In genomic region chr11:12503886-12504285, GRCh38 we compare ENCODE assay signal across 27 cellular contexts.
"Had no signal": no experiment of that assay in that cellular context is flagged by ENCODE, and none has a peak within 500 bp of the region (broad histone marks: within the 10 kb centered on the region; RNA-seq: fewer than 3 reads in every experiment).

No MANE protein-coding gene starts in this region.

- H3K4me1 Mint-ChIP-seq: activated B cell treated with CpG ODN at 0.5 μM for 24 hours, immature natural killer cell, naive B cell had no signal

- DNase-seq: activated B cell treated with CpG ODN at 0.5 μM for 24 hours; activated CD4-positive, alpha-beta T cell treated with anti-CD3 and anti-CD28 coated beads, Interleukin-2, amount 50 U/mL, for 1 hour; activated CD8-positive, alpha-beta T cell treated with anti-CD3 and anti-CD28 coated beads for 36 hours; activated naive CD4-positive, alpha-beta T cell; activated T-cell treated with anti-CD3 and anti-CD28 coated beads for 4 hours; activated T-cell treated with anti-CD3 and anti-CD28 coated beads, Interleukin-2, amount 50 U/mL, for 72 hours; dermis blood vessel endothelial cell; effector CD8-positive, alpha-beta T cell; gastrocnemius medialis; immature natural killer cell; kidney; left colon; naive B cell; nephron progenitor cell; ovary; right lobe of liver; stimulated activated CD4-positive, alpha-beta T cell treated with anti-CD3 and anti-CD28 coated beads, Interleukin-4, amount 100 ng/mL, for 24 hours; stimulated activated naive CD4-positive, alpha-beta T cell; T-helper 2 cell had no signal

- H3K4me3 ChIP-seq: gastrocnemius medialis, hepatocyte, ovary, right lobe of liver, skin epidermis, suprapubic skin, tibial nerve had no signal

- H3K27ac ChIP-seq: neutrophil, ovary, right lobe of liver, skin epidermis, suprapubic skin had no signal

- H3K27me3 ChIP-seq: gastrocnemius medialis, hepatocyte, neutrophil, ovary, right lobe of liver, suprapubic skin, tibial nerve had no signal

- H3K9me3 ChIP-seq: gastrocnemius medialis, neutrophil, ovary, right lobe of liver, suprapubic skin, tibial nerve had no signal

- H3K27ac Mint-ChIP-seq: activated B cell treated with CpG ODN at 0.5 μM for 24 hours; activated CD8-positive, alpha-beta T cell treated with anti-CD3 and anti-CD28 coated beads for 36 hours; activated T-cell treated with anti-CD3 and anti-CD28 coated beads, Interleukin-2, amount 50 U/mL, for 72 hours; immature natural killer cell; mesothelial cell of epicardium; naive B cell; nephron progenitor cell; progenitor cell of endocrine pancreas had no signal

- H3K4me3 Mint-ChIP-seq: activated B cell treated with CpG ODN at 0.5 μM for 24 hours; activated CD8-positive, alpha-beta T cell treated with anti-CD3 and anti-CD28 coated beads for 36 hours; activated T-cell treated with anti-CD3 and anti-CD28 coated beads, Interleukin-2, amount 50 U/mL, for 72 hours; immature natural killer cell; mesothelial cell of epicardium; naive B cell; nephron progenitor cell had no signal

- H3K27me3 Mint-ChIP-seq: activated B cell treated with CpG ODN at 0.5 μM for 24 hours; activated CD8-positive, alpha-beta T cell treated with anti-CD3 and anti-CD28 coated beads for 36 hours; progenitor cell of endocrine pancreas had no signal

- H3K4me1 ChIP-seq: right lobe of liver had no signal

- H3K9me3 Mint-ChIP-seq: activated B cell treated with CpG ODN at 0.5 μM for 24 hours; activated CD8-positive, alpha-beta T cell treated with anti-CD3 and anti-CD28 coated beads for 36 hours; activated naive CD4-positive, alpha-beta T cell treated with anti-CD3 and anti-CD28 coated beads, Interleukin-2, amount 50 U/mL, for 72 hours; activated T-cell treated with anti-CD3 and anti-CD28 coated beads, Interleukin-2, amount 50 U/mL, for 72 hours; mesothelial cell of epicardium; nephron progenitor cell had no signal

- ATAC-seq: activated CD8-positive, alpha-beta T cell treated with anti-CD3 and anti-CD28 coated beads for 36 hours; activated naive CD4-positive, alpha-beta T cell treated with anti-CD3 and anti-CD28 coated beads, Interleukin-2, amount 50 U/mL, for 72 hours; activated T-cell treated with anti-CD3 and anti-CD28 coated beads, Interleukin-2, amount 50 U/mL, for 72 hours had no signal

- H3K36me3 Mint-ChIP-seq: activated naive CD4-positive, alpha-beta T cell treated with anti-CD3 and anti-CD28 coated beads, Interleukin-2, amount 50 U/mL, for 72 hours; immature natural killer cell; naive B cell had no signal

- H3K36me3 ChIP-seq: gastrocnemius medialis, neutrophil, ovary, right lobe of liver had no signal
